28 cellular contexts compared by ENCODE assay signal in genomic region chr1:15777913-15778707, GRCh38. TPM values are rescaled to one million over a fixed set of nuclear protein-coding genes. Genes with fewer than 3 reads are reported as not detected.
"Had no signal": no experiment of that assay in that cellular context is flagged by ENCODE, and none has a peak within 500 bp of the region (broad histone marks: within the 10 kb centered on the region; RNA-seq: fewer than 3 reads in every experiment).

No MANE protein-coding gene starts in this region.

- H3K4me1 ChIP-seq: thyroid gland had no signal

- H3K36me3 ChIP-seq: neutrophil, right lobe of liver, thyroid gland had no signal

- H3K36me3 Mint-ChIP-seq: activated CD8-positive, alpha-beta memory T cell treated with anti-CD3 and anti-CD28 coated beads, Interleukin-2, amount 10 ng/mL, durations not matched to agents 7 days and 5 days; activated naive CD4-positive, alpha-beta T cell treated with anti-CD3 and anti-CD28 coated beads, Interleukin-2, amount 50 U/mL, for 24 hours; natural killer cell treated with Interleukin-12 subunit alpha and Interleukin-12 subunit beta and Interleukin-15 and Interleukin-18, amount 100 ng/mL, for 72 hours had no signal

- H3K4me3 ChIP-seq: pancreas, right lobe of liver, skin epidermis, thyroid gland had no signal

- H3K27ac Mint-ChIP-seq: activated CD4-positive, alpha-beta T cell treated with anti-CD3 and anti-CD28 coated beads, Interleukin-2, amount 10 ng/mL, durations not matched to agents 7 days and 5 days; activated CD8-positive, alpha-beta memory T cell treated with anti-CD3 and anti-CD28 coated beads, Interleukin-2, amount 10 ng/mL, durations not matched to agents 7 days and 5 days; activated CD8-positive, alpha-beta T cell treated with anti-CD3 and anti-CD28 coated beads for 36 hours; activated naive CD4-positive, alpha-beta T cell treated with anti-CD3 and anti-CD28 coated beads, Interleukin-2, amount 50 U/mL, for 24 hours; activated T-helper 1 cell treated with anti-CD3 and anti-CD28 coated beads, Interleukin-12 subunit alpha, Interleukin-12 subunit beta, Interleukin-2, Interleukin-4 antibody, amounts not matched to agents 30 ng/mL and 10 ng/mL and 1 ng/mL, durations not matched to agents 14 hours and 24 hours and 36 hours; mesothelial cell of epicardium; natural killer cell treated with Interleukin-12 subunit alpha and Interleukin-12 subunit beta and Interleukin-15 and Interleukin-18, amount 100 ng/mL, for 72 hours; stimulated activated naive CD8-positive, alpha-beta T cell treated with anti-CD3 and anti-CD28 coated beads, Interleukin-15, Interleukin-2, amounts not matched to agents 100 ng/mL and 50 ng/mL, for 24 hours had no signal

- H3K4me3 Mint-ChIP-seq: activated CD4-positive, alpha-beta T cell treated with anti-CD3 and anti-CD28 coated beads, Interleukin-2, amount 10 ng/mL, durations not matched to agents 7 days and 5 days; activated CD8-positive, alpha-beta memory T cell treated with anti-CD3 and anti-CD28 coated beads, Interleukin-2, amount 10 ng/mL, durations not matched to agents 7 days and 5 days; activated CD8-positive, alpha-beta T cell treated with anti-CD3 and anti-CD28 coated beads for 36 hours; activated naive CD4-positive, alpha-beta T cell treated with anti-CD3 and anti-CD28 coated beads, Interleukin-2, amount 50 U/mL, for 24 hours; activated T-helper 1 cell treated with anti-CD3 and anti-CD28 coated beads, Interleukin-12 subunit alpha, Interleukin-12 subunit beta, Interleukin-2, Interleukin-4 antibody, amounts not matched to agents 30 ng/mL and 10 ng/mL and 1 ng/mL, durations not matched to agents 14 hours and 24 hours and 36 hours; brain; dendritic cell treated with granulocyte-macrophage colony-stimulating factor and Interleukin-4, amounts not matched to agents 40 ng/mL and 50 ng/mL, for 4 days; mesothelial cell of epicardium; natural killer cell treated with Interleukin-12 subunit alpha and Interleukin-12 subunit beta and Interleukin-15 and Interleukin-18, amount 100 ng/mL, for 72 hours; stimulated activated naive CD8-positive, alpha-beta T cell treated with anti-CD3 and anti-CD28 coated beads, Interleukin-15, Interleukin-2, amounts not matched to agents 100 ng/mL and 50 ng/mL, for 24 hours had no signal

- H3K9me3 Mint-ChIP-seq: activated CD4-positive, alpha-beta T cell treated with anti-CD3 and anti-CD28 coated beads, Interleukin-2, amount 10 ng/mL, durations not matched to agents 7 days and 5 days; activated CD8-positive, alpha-beta T cell treated with anti-CD3 and anti-CD28 coated beads for 36 hours; activated naive CD4-positive, alpha-beta T cell treated with anti-CD3 and anti-CD28 coated beads, Interleukin-2, amount 50 U/mL, for 24 hours; activated T-helper 1 cell treated with anti-CD3 and anti-CD28 coated beads, Interleukin-12 subunit alpha, Interleukin-12 subunit beta, Interleukin-2, Interleukin-4 antibody, amounts not matched to agents 30 ng/mL and 10 ng/mL and 1 ng/mL, durations not matched to agents 14 hours and 24 hours and 36 hours; brain; dendritic cell treated with granulocyte-macrophage colony-stimulating factor and Interleukin-4, amounts not matched to agents 40 ng/mL and 50 ng/mL, for 4 days; mesothelial cell of epicardium; natural killer cell treated with Interleukin-12 subunit alpha and Interleukin-12 subunit beta and Interleukin-15 and Interleukin-18, amount 100 ng/mL, for 72 hours; stimulated activated naive CD8-positive, alpha-beta T cell treated with anti-CD3 and anti-CD28 coated beads, Interleukin-15, Interleukin-2, amounts not matched to agents 100 ng/mL and 50 ng/mL, for 24 hours had no signal

- H3K27ac ChIP-seq: neutrophil, skin epidermis, thyroid gland, WERI-Rb-1 had no signal

- H3K27me3 Mint-ChIP-seq: activated CD4-positive, alpha-beta T cell treated with anti-CD3 and anti-CD28 coated beads, Interleukin-2, amount 10 ng/mL, durations not matched to agents 7 days and 5 days; activated CD8-positive, alpha-beta T cell treated with anti-CD3 and anti-CD28 coated beads for 36 hours; activated naive CD4-positive, alpha-beta T cell treated with anti-CD3 and anti-CD28 coated beads, Interleukin-2, amount 50 U/mL, for 24 hours; stimulated activated naive CD8-positive, alpha-beta T cell treated with anti-CD3 and anti-CD28 coated beads, Interleukin-15, Interleukin-2, amounts not matched to agents 100 ng/mL and 50 ng/mL, for 24 hours had no signal

- H3K9me3 ChIP-seq: neutrophil, pancreas, right lobe of liver, thyroid gland had no signal

- DNase-seq: activated CD4-positive, alpha-beta T cell treated with anti-CD3 and anti-CD28 coated beads, Interleukin-2, amount 10 ng/mL, durations not matched to agents 7 days and 5 days; activated CD4-positive, CD25-positive, alpha-beta regulatory T cell treated with anti-CD3 and anti-CD28 coated beads, Interleukin-2, amount 50 U/mL, for 72 hours; activated CD8-positive, alpha-beta memory T cell treated with anti-CD3 and anti-CD28 coated beads, Interleukin-2, amount 10 ng/mL, durations not matched to agents 7 days and 5 days; activated CD8-positive, alpha-beta T cell treated with anti-CD3 and anti-CD28 coated beads for 36 hours; activated gamma-delta T cell; activated T-cell treated with anti-CD3 and anti-CD28 coated beads for 4 hours; anterior cingulate cortex; effector CD4-positive, alpha-beta T cell; left ventricle myocardium superior; mammary epithelial cell; pancreas; right lobe of liver; stimulated activated CD4-positive, alpha-beta T cell treated with anti-CD3 and anti-CD28 coated beads, Interleukin-1b, Interleukin-23, amount 100 ng/mL, for 48 hours; substantia nigra; thyroid gland; WERI-Rb-1 had no signal

- H3K27me3 ChIP-seq: neutrophil, pancreas, right lobe of liver, thyroid gland had no signal

- ATAC-seq: activated CD8-positive, alpha-beta memory T cell treated with anti-CD3 and anti-CD28 coated beads, Interleukin-2, amount 10 ng/mL, durations not matched to agents 7 days and 5 days; activated CD8-positive, alpha-beta T cell treated with anti-CD3 and anti-CD28 coated beads for 36 hours; left ventricle myocardium superior; natural killer cell treated with Interleukin-12 subunit alpha and Interleukin-12 subunit beta and Interleukin-15 and Interleukin-18, amount 100 ng/mL, for 72 hours; pancreas; right lobe of liver had no signal

- H3K4me1 Mint-ChIP-seq: activated CD4-positive, alpha-beta T cell treated with anti-CD3 and anti-CD28 coated beads, Interleukin-2, amount 10 ng/mL, durations not matched to agents 7 days and 5 days; activated CD8-positive, alpha-beta memory T cell treated with anti-CD3 and anti-CD28 coated beads, Interleukin-2, amount 10 ng/mL, durations not matched to agents 7 days and 5 days; activated naive CD4-positive, alpha-beta T cell treated with anti-CD3 and anti-CD28 coated beads, Interleukin-2, amount 50 U/mL, for 24 hours; brain; mesothelial cell of epicardium had no signal

RNA-seq across cellular contexts. Expression of gene FBLIM1, which starts 19.5 kb away (rescaled TPM):
- total RNA-seq: activated CD8-positive, alpha-beta memory T cell treated with anti-CD3 and anti-CD28 coated beads, Interleukin-2, amount 10 ng/mL, durations not matched to agents 7 days and 5 days; activated CD8-positive, alpha-beta T cell treated with anti-CD3 and anti-CD28 coated beads for 36 hours; activated T-helper 1 cell treated with anti-CD3 and anti-CD28 coated beads, Interleukin-12 subunit alpha, Interleukin-12 subunit beta, Interleukin-2, Interleukin-4 antibody, amounts not matched to agents 30 ng/mL and 10 ng/mL and 1 ng/mL, durations not matched to agents 14 hours and 24 hours and 36 hours; natural killer cell treated with Interleukin-12 subunit alpha and Interleukin-12 subunit beta and Interleukin-15 and Interleukin-18, amount 100 ng/mL, for 72 hours had no signal

RNA-seq across cellular contexts. Expression of gene TMEM82, which starts 35.8 kb away (rescaled TPM):
- total RNA-seq: activated CD4-positive, alpha-beta T cell treated with anti-CD3 and anti-CD28 coated beads, Interleukin-2, amount 10 ng/mL, durations not matched to agents 7 days and 5 days; activated CD8-positive, alpha-beta memory T cell treated with anti-CD3 and anti-CD28 coated beads, Interleukin-2, amount 10 ng/mL, durations not matched to agents 7 days and 5 days; activated CD8-positive, alpha-beta T cell treated with anti-CD3 and anti-CD28 coated beads for 36 hours; activated T-helper 1 cell treated with anti-CD3 and anti-CD28 coated beads, Interleukin-12 subunit alpha, Interleukin-12 subunit beta, Interleukin-2, Interleukin-4 antibody, amounts not matched to agents 30 ng/mL and 10 ng/mL and 1 ng/mL, durations not matched to agents 14 hours and 24 hours and 36 hours; cardiac septum; frontal cortex; left ventricle myocardium superior; mammary epithelial cell; mesothelial cell of epicardium; natural killer cell treated with Interleukin-12 subunit alpha and Interleukin-12 subunit beta and Interleukin-15 and Interleukin-18, amount 100 ng/mL, for 72 hours; pancreas; thyroid gland had no signal
- polyA plus RNA-seq: esophagus, mammary epithelial cell, pancreas had no signal

RNA-seq across cellular contexts. Expression of gene SLC25A34, which starts 42.1 kb away (rescaled TPM):
- total RNA-seq: frontal cortex had no signal
